8 cellular contexts compared by ENCODE assay signal in the genomic region with DNA sequence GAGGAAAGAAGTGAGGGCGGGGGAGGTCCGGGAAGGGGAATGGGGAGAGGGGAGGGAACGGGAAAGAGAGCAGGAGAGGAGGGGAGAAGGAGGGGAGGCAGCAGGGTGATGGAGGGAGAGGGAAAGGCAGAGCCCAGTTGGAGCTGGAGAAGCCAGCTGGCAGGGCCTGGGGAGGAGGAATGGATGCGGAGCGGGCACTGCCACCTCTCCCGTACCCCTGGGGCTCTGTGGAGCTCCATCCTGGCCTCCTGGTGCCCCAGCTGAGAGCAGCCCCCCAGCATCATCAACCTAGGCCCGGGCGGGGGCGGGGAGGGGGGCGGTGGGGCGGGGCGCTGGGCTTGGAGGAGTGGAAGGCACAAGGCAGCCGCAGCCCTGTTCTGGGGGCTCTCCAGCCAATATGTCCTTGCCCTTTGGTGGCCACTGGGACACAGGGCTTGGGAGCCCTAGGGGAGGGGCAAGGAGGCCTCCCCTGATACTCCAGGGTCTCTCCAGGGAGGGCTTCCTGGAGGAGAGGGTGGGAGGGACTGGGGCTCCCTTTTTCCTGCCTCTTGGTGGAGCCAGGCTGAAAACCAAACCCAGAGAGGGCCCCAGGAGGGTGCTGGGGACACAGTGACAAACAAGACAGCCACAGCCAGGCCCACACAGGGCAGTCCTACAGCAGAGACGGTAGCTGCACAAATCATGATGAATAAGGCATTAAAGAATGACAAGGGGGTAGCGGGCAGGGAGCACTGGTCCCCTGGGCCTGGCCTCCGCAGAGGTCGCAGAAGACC.
DNase-seq lines count a peak whose midpoint lies in the region; ATAC-seq and FAIRE-seq lines count a peak whose summit lies in the region.

No MANE protein-coding gene starts in this region.

- H3K9me3 Mint-ChIP-seq in naive B cell = peaks cover 0 to 1% (median 0%) of the 10 kb centered on the region in 7 donors

- peak overlapping the region in 6 of 8 donors; percentile 9 to 88 (median 60) for H3K4me3 Mint-ChIP-seq in naive B cell

- peaks cover 6 to 35% (median 21%) of the 10 kb centered on the region in 3 donors for H3K27me3 Mint-ChIP-seq in naive B cell

- FAIRE-seq in RCC 7860 (lab: Jason Lieb, UNC) = no peak

- ATAC-seq in naive B cell (ENCODE audit: low read depth in 2 of 2) (no peak), HG02798 (IDR thresholded peaks at IDR 0.05; ENCODE audit: poor library complexity, unreplicated experiment) (no peak), GM21360 (IDR thresholded peaks at IDR 0.05; ENCODE audit: unreplicated experiment) (no peak), HG03342 (IDR thresholded peaks at IDR 0.05; ENCODE audit: unreplicated experiment) (no peak)

- H3K27ac Mint-ChIP-seq in naive B cell = peak overlapping the region in 2 of 6 donors; percentile 76 to 78

- H3K4me1 Mint-ChIP-seq in naive B cell = peaks cover 4 to 12% (median 6%) of the 10 kb centered on the region in 3 donors

- peaks cover 0 to 8% of the 10 kb centered on the region in 2 donors for H3K36me3 Mint-ChIP-seq in naive B cell

- DNase-seq in NCI-H187 treated with DMSO at 0.1 percent for 48 hours (lab: John Stamatoyannopoulos, UW) = peak; percentile 59
- no peak for DNase-seq in NCI-H187 (lab: John Stamatoyannopoulos, UW)
- peak; percentile 70 for DNase-seq in RCC 7860 (ENCODE audit: low spot score)
- peak; percentile 45 for DNase-seq in epidermal melanocyte (ENCODE audit: insufficient read length, low spot score)
- DNase-seq in naive B cell = no peak

Comparison
In these comparisons a context has a peak if more than half of its experiments do, and no peak if none do; other contexts are left out.
1. DNase-seq: peak in NCI-H187 treated with DMSO at 0.1 percent for 48 hours (single experiment), RCC 7860 (single experiment) and epidermal melanocyte (single experiment); none in NCI-H187 (0 of 2) and naive B cell (single experiment).